24 cellular contexts compared by ENCODE assay signal in the genomic region with DNA sequence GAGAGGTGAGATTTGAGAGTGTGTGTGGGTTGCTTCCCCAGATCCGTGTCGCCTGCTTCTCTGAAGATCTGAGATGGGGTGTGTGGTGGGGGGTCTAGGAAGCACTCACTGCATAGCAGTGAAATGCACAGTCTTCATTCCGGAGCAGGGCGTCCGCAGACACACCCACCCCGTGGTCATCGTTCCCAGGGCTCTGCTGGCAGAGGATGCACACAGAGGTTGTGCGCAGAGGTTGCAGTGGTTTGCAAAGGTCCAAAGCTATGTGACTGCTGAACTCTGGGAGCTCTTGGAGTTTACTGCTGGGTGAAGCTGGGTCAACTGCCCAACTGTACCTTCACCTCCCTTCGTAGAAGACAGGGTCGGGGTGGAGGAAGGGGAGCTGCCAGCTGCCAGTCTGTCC.
"Had no signal": no experiment of that assay in that cellular context is flagged by ENCODE, and none has a peak within 500 bp of the region (broad histone marks: within the 10 kb centered on the region; RNA-seq: fewer than 3 reads in every experiment).

No MANE protein-coding gene starts in this region.

- H3K4me1 ChIP-seq: foreskin keratinocyte, heart right ventricle, right atrium auricular region, uterus had no signal

- ATAC-seq: foreskin keratinocyte; heart right ventricle; left ventricle myocardium superior; stimulated activated effector memory CD8-positive, alpha-beta T cell treated with anti-CD3 and anti-CD28 coated beads, Interleukin-12 subunit alpha, Interleukin-12 subunit beta, amount 100 ng/mL, for 72 hours; stimulated activated naive CD8-positive, alpha-beta T cell treated with anti-CD3 and anti-CD28 coated beads, Interleukin-15, Interleukin-2, amounts not matched to agents 100 U/mL and 50 U/mL, for 24 hours had no signal

- H3K27ac Mint-ChIP-seq: endodermal cell; nephron; stimulated activated effector memory CD8-positive, alpha-beta T cell treated with anti-CD3 and anti-CD28 coated beads, Interleukin-12 subunit alpha, Interleukin-12 subunit beta, amount 100 ng/mL, for 72 hours; type B pancreatic cell had no signal

- H3K27me3 ChIP-seq: foreskin keratinocyte, heart right ventricle, neutrophil, right atrium auricular region, suprapubic skin, thyroid gland, uterus had no signal

- H3K4me1 Mint-ChIP-seq: endodermal cell; nephron; stimulated activated effector memory CD8-positive, alpha-beta T cell treated with anti-CD3 and anti-CD28 coated beads, Interleukin-12 subunit alpha, Interleukin-12 subunit beta, amount 100 ng/mL, for 72 hours had no signal

- DNase-seq: effector CD4-positive, alpha-beta T cell; endodermal cell; erythroblast; foreskin keratinocyte; heart right ventricle; hypothalamus; islet precursor cell; left ventricle myocardium superior; mesendoderm; naive B cell; stimulated activated CD4-positive, alpha-beta T cell treated with anti-CD3 and anti-CD28 coated beads, Interleukin-4, amount 100 ng/mL, for 1 hour; stimulated activated CD8-positive, alpha-beta memory T cell treated with anti-CD3 and anti-CD28 coated beads, Interleukin-4, amount 100 ng/mL, for 48 hours; stimulated activated naive CD8-positive, alpha-beta T cell treated with anti-CD3 and anti-CD28 coated beads, Interleukin-15, Interleukin-2, amounts not matched to agents 100 U/mL and 50 U/mL, for 24 hours; thyroid gland; uterus had no signal

- H3K4me3 ChIP-seq: coronary artery, heart right ventricle, lung, right atrium auricular region, suprapubic skin, thyroid gland, uterus had no signal

- H3K27me3 Mint-ChIP-seq: naive B cell had no signal

- H3K9me3 Mint-ChIP-seq: endodermal cell; naive B cell; nephron; stimulated activated effector memory CD8-positive, alpha-beta T cell treated with anti-CD3 and anti-CD28 coated beads, Interleukin-12 subunit alpha, Interleukin-12 subunit beta, amount 100 ng/mL, for 72 hours; type B pancreatic cell had no signal

- FAIRE-seq: endothelial cell of umbilical vein had no signal

- H3K36me3 ChIP-seq: heart right ventricle, neutrophil, right atrium auricular region, suprapubic skin, thyroid gland, uterus had no signal

- H3K9me3 ChIP-seq: heart right ventricle, neutrophil, right atrium auricular region, suprapubic skin, thyroid gland, uterus had no signal

- H3K36me3 Mint-ChIP-seq: stimulated activated effector memory CD8-positive, alpha-beta T cell treated with anti-CD3 and anti-CD28 coated beads, Interleukin-12 subunit alpha, Interleukin-12 subunit beta, amount 100 ng/mL, for 72 hours; type B pancreatic cell had no signal

- H3K4me3 Mint-ChIP-seq: endodermal cell; nephron; stimulated activated effector memory CD8-positive, alpha-beta T cell treated with anti-CD3 and anti-CD28 coated beads, Interleukin-12 subunit alpha, Interleukin-12 subunit beta, amount 100 ng/mL, for 72 hours; type B pancreatic cell had no signal

- H3K27ac ChIP-seq: coronary artery, foreskin keratinocyte, heart right ventricle, neutrophil, right atrium auricular region, suprapubic skin, thyroid gland, uterus had no signal
